Comparison of ENCODE assay signal across 8 cellular contexts in the genomic region with DNA sequence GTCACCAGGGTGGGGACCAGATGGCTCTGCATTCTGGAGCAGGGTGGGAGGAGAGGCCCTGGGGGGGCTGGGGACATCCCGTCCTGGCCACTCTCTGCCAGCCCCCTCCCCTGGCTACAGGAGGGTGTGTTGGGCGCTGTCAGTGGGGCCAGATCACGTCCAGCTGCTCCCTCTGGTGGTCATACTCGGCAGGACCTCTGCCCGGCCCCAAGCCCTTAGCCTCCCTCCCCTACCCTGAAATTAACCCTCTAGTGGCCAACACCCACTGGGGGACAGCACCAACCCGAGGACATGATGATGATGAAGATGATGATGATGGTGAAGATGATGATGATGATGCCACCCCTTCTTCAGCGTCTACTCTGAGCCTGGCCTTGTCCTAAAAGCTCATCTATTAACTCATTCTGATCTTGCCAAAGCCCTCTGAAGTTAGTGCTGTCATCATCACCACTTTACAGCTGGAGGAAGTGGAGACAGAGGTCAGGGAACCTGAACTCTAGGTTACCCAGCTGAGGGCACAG. TPM values are rescaled to one million over a fixed set of nuclear protein-coding genes. Genes with fewer than 3 reads are reported as not detected.
DNase-seq lines count a peak whose midpoint lies in the region; ATAC-seq, FAIRE-seq and TF ChIP-seq lines count a peak whose summit lies in the region.

No MANE protein-coding gene starts in this region.

- H3K36me3 ChIP-seq in liver (ENCODE audit: control insufficient read depth in 4 of 4, insufficient read depth in 3 of 4, low read depth in 1 of 4, low read length in 3 of 4), result no peaks in the 10 kb centered on the region

- peak; percentile 80 to 87 for TF ChIP-seq RAD21 in liver (IDR thresholded peaks at IDR 0.05)

- H3K4me1 ChIP-seq in liver (ENCODE audit: control insufficient read depth in 4 of 4, insufficient read depth in 4 of 4, low read length in 3 of 4), result peaks cover 18 to 41% (median 28%) of the 10 kb centered on the region in 4 donors

- no peak overlapping the region for H3K27ac ChIP-seq in 22Rv1
- peak overlapping the region; percentile 82 to 99 for H3K27ac ChIP-seq in coronary artery
- peak overlapping the region; percentile 97 to 99 for H3K27ac ChIP-seq in liver (ENCODE audit: low read depth in 1 of 2, low read length in 2 of 2)

- peak; percentile 92 for FAIRE-seq in GM12891 (lab: Jason Lieb, UNC)

- no peak for ATAC-seq in HG02759 (IDR thresholded peaks at IDR 0.05; ENCODE audit: unreplicated experiment)

- H3K4me3 ChIP-seq in coronary artery (peak overlapping the region; percentile 79), liver (ENCODE audit: low read depth in 1 of 3, low read length in 3 of 3) (no peak overlapping the region)

- TF ChIP-seq CTCF in 22Rv1 (IDR thresholded peaks at IDR 0.05) (peak; percentile 89), coronary artery (IDR thresholded peaks at IDR 0.05) (peak; percentile 94), liver (IDR thresholded peaks at IDR 0.05; ENCODE audit: low read depth, low read length, missing input control) (peak; percentile 85)

- H3K27me3 ChIP-seq in liver (ENCODE audit: control insufficient read depth in 4 of 4, insufficient read depth in 4 of 4, low read length in 3 of 4), result no peaks in the 10 kb centered on the region

- peak overlapping the region in 1 of 2 donors; percentile 32 for H3K9ac ChIP-seq in liver (ENCODE audit: low read depth in 1 of 2, low read length in 2 of 2)

- 0% methylated on average over 7 of the region's 7 CpGs for WGBS in liver

- TF ChIP-seq POLR2A in GM12891 (IDR thresholded peaks at IDR 0.05; ENCODE audit: low read depth, low read length), result no peak

- H3K9me3 ChIP-seq in liver (ENCODE audit: control insufficient read depth in 4 of 4, low read length in 3 of 4), result no peaks in the 10 kb centered on the region

- DNase-seq in GM12891 (ENCODE audit: insufficient read length, low spot score), result peak; percentile 96
- DNase-seq in NCI-H2196 treated with DMSO at 0.1 percent for 48 hours (lab: John Stamatoyannopoulos, UW; ENCODE audit: unreplicated experiment), result peak; percentile 49
- peak; percentile 83 for DNase-seq in activated CD4-positive, alpha-beta T cell treated with anti-CD3 and anti-CD28 coated beads for 48 hours
- DNase-seq in coronary artery (ENCODE audit: low spot score), result no peak
- peak; percentile 61 to 71 for DNase-seq in stimulated activated CD4-positive, alpha-beta T cell treated with anti-CD3 and anti-CD28 coated beads, Interleukin-4, amount 100 ng/mL, for 48 hours (ENCODE audit: low read depth in 2 of 2)

TF ChIP-seq in GM12891, 5 proteins besides CTCF, POLR2A, EP300 and RAD21:
- TF ChIP-seq PAX5 (IDR thresholded peaks at IDR 0.05; ENCODE audit: insufficient read depth, low read length, severe bottlenecking) (no peak), SPI1 (IDR thresholded peaks at IDR 0.05; ENCODE audit: low read depth, low read length) (no peak), POLR2AphosphoS5 (IDR thresholded peaks at IDR 0.05; ENCODE audit: low read depth, low read length) (no peak), POU2F2 (IDR thresholded peaks at IDR 0.05; ENCODE audit: low read depth, low read length) (no peak), TAF1 (IDR thresholded peaks at IDR 0.05; ENCODE audit: low read depth, low read length) (no peak)
TF ChIP-seq in GM12891: peak in this region for 0.

TF ChIP-seq in liver, 16 proteins besides CTCF, POLR2A, EP300 and RAD21:
- peak; percentile 75 for TF ChIP-seq SP1 (IDR thresholded peaks at IDR 0.05)
- no peak for TF ChIP-seq ZBTB33 (IDR thresholded peaks at IDR 0.05)
- no peak for TF ChIP-seq JUND (IDR thresholded peaks at IDR 0.05)
- TF ChIP-seq, protein P1, sequence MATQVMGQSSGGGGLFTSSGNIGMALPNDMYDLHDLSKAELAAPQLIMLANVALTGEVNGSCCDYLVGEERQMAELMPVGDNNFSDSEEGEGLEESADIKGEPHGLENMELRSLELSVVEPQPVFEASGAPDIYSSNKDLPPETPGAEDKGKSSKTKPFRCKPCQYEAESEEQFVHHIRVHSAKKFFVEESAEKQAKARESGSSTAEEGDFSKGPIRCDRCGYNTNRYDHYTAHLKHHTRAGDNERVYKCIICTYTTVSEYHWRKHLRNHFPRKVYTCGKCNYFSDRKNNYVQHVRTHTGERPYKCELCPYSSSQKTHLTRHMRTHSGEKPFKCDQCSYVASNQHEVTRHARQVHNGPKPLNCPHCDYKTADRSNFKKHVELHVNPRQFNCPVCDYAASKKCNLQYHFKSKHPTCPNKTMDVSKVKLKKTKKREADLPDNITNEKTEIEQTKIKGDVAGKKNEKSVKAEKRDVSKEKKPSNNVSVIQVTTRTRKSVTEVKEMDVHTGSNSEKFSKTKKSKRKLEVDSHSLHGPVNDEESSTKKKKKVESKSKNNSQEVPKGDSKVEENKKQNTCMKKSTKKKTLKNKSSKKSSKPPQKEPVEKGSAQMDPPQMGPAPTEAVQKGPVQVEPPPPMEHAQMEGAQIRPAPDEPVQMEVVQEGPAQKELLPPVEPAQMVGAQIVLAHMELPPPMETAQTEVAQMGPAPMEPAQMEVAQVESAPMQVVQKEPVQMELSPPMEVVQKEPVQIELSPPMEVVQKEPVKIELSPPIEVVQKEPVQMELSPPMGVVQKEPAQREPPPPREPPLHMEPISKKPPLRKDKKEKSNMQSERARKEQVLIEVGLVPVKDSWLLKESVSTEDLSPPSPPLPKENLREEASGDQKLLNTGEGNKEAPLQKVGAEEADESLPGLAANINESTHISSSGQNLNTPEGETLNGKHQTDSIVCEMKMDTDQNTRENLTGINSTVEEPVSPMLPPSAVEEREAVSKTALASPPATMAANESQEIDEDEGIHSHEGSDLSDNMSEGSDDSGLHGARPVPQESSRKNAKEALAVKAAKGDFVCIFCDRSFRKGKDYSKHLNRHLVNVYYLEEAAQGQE (IDR thresholded peaks at IDR 0.05), result peak; percentile 83
- TF ChIP-seq MAX (IDR thresholded peaks at IDR 0.05), result no peak
- TF ChIP-seq TAF1 (conservative IDR thresholded peaks at IDR 0.05), result no peak
- TF ChIP-seq FOXA2 (IDR thresholded peaks at IDR 0.05), result no peak
- TF ChIP-seq ATF3 (IDR thresholded peaks at IDR 0.05), result peak; percentile 83
- no peak for TF ChIP-seq HNF4G (IDR thresholded peaks at IDR 0.05)
- TF ChIP-seq HNF4A (conservative IDR thresholded peaks at IDR 0.05), result peak; percentile 63 to 65
- peak in 1 of 2 donors; percentile 66 for TF ChIP-seq GABPA (IDR thresholded peaks at IDR 0.05 in 1 of 2, conservative IDR thresholded peaks at IDR 0.05 in 1 of 2)
- no peak for TF ChIP-seq FOXA1 (IDR thresholded peaks at IDR 0.05)
- TF ChIP-seq NR2F2 (IDR thresholded peaks at IDR 0.05), result peak; percentile 54
- peak; percentile 93 to 96 for TF ChIP-seq RXRA (IDR thresholded peaks at IDR 0.05)
- no peak for TF ChIP-seq EGR1 (IDR thresholded peaks at IDR 0.05; ENCODE audit: low read depth in 2 of 2)
- no peak for TF ChIP-seq YY1 (IDR thresholded peaks at IDR 0.05)

RNA-seq across cellular contexts. Expression of gene LGI4, which starts 0.6 kb away (rescaled TPM):
- polyA plus RNA-seq in GM12891 (2012; ENCODE audit: low read depth, missing spikeins), result not detected
- total RNA-seq in liver, result 1 to 10 TPM; 1.1 to 1.2 TPM
- polyA plus RNA-seq in liver, result 1 to 10 TPM in 1 of 2 donors, under 1 TPM in 1; 0.18 to 1.5 TPM

RNA-seq across cellular contexts. Expression of gene FXYD1, which starts 3.2 kb away (rescaled TPM):
- 0.21 TPM for polyA plus RNA-seq in GM12891 (2012; ENCODE audit: low read depth, missing spikeins)
- total RNA-seq in liver, result 10 to 100 TPM; 18.7 to 20.3 TPM
- 100 to 1,000 TPM; 123 to 146 TPM for polyA plus RNA-seq in liver

RNA-seq across cellular contexts. Expression of gene FXYD7, which starts 7.6 kb away (rescaled TPM):
- not detected for polyA plus RNA-seq in GM12891 (2012; ENCODE audit: low read depth, missing spikeins)
- under 1 TPM in 1 of 2 donors, not detected in 1; 0.08 TPM for total RNA-seq in liver
- polyA plus RNA-seq in liver, result under 1 TPM in 1 of 2 donors, not detected in 1; 0.09 TPM

RNA-seq across cellular contexts. Expression of gene FXYD5, which starts 19.1 kb away (rescaled TPM):
- polyA plus RNA-seq in GM12891 (2012; ENCODE audit: low read depth, missing spikeins), result 86.7 TPM
- 1 to 10 TPM; 2.2 to 2.8 TPM for total RNA-seq in liver
- polyA plus RNA-seq in liver, result 10 to 100 TPM; 11.8 to 22.0 TPM

RNA-seq across cellular contexts. Expression of gene FXYD3, which starts 19.8 kb away (rescaled TPM):
- polyA plus RNA-seq in GM12891 (2012; ENCODE audit: low read depth, missing spikeins), result not detected
- total RNA-seq in liver, result not detected
- under 1 TPM; 0.32 to 0.45 TPM for polyA plus RNA-seq in liver
